ENCODE assay signal across 11 cellular contexts in genomic region chr12:15601210-15601800, GRCh38.
DNase-seq lines count a peak whose midpoint lies in the region; ATAC-seq and TF ChIP-seq lines count a peak whose summit lies in the region.
"Had no signal": no experiment of that assay in that cellular context is flagged by ENCODE, and none has a peak within 500 bp of the region (broad histone marks: within the 10 kb centered on the region; RNA-seq: fewer than 3 reads in every experiment).

No MANE protein-coding gene starts in this region.

- H3K14ac ChIP-seq in IMR-90 (replicated peaks; ENCODE audit: low read depth, low read length) = peak overlapping the region; percentile 84

- H3K23ac ChIP-seq in IMR-90 (ENCODE audit: low read depth, low read length) = no peak overlapping the region

- peak overlapping the region; percentile 44 for H2BK5ac ChIP-seq in IMR-90 (ENCODE audit: low read depth, low read length, poor library complexity, severe bottlenecking)

- no TSS peak for BruUV-seq in IMR-90 (replicated peaks; lab: Mats Ljungman, UMichigan)

- ATAC-seq in IMR-90 (ENCODE audit: low read depth) (peak; percentile 69), GM21529 (IDR thresholded peaks at IDR 0.05; ENCODE audit: unreplicated experiment) (no peak)

- H3K4me1 Mint-ChIP-seq in glutamatergic neuron (ENCODE audit: low read depth, unreplicated experiment) = no peaks in the 10 kb centered on the region

- H3K56ac ChIP-seq in IMR-90 (ENCODE audit: extremely low read depth, insufficient read depth, low read length) = no peak overlapping the region

- no peak for TF ChIP-seq CTCF in IMR-90 (conservative IDR thresholded peaks at IDR 0.05; ENCODE audit: low read depth, low read length)
- TF ChIP-seq CTCF in choroid plexus epithelial cell (conservative IDR thresholded peaks at IDR 0.05; ENCODE audit: low read depth, low read length) = no peak
- TF ChIP-seq CTCF in glutamatergic neuron (IDR thresholded peaks at IDR 0.05; ENCODE audit: partially characterized antibody, unreplicated experiment) = no peak

- no peak overlapping the region for H2AK9ac ChIP-seq in IMR-90 (replicated peaks; ENCODE audit: low read depth, low read length, poor library complexity)

- no peak overlapping the region for H3K4me3 Mint-ChIP-seq in glutamatergic neuron (ENCODE audit: unreplicated experiment)

- H3K27me3 Mint-ChIP-seq in glutamatergic neuron (ENCODE audit: unreplicated experiment) = no peaks in the 10 kb centered on the region

- peak overlapping the region; percentile 71; the same call in 2 of the 3 replicates for H2BK15ac ChIP-seq in IMR-90 (ENCODE audit: low read depth, low read length)

- H2BK20ac ChIP-seq in IMR-90 (ENCODE audit: low read depth, low read length) = peak overlapping the region; percentile 62

- H3K36me3 ChIP-seq in IMR-90 (ENCODE audit: control insufficient read depth, insufficient read depth, low read length) = no peaks in the 10 kb centered on the region

- H3K27ac Mint-ChIP-seq in glutamatergic neuron (ENCODE audit: unreplicated experiment) = no peak overlapping the region

- H3K18ac ChIP-seq in IMR-90 (ENCODE audit: low read depth, low read length) = no peak overlapping the region; the same call in 1 of the 2 replicates

- peaks cover 4% of the 10 kb centered on the region for H3K9me1 ChIP-seq in IMR-90 (ENCODE audit: insufficient read depth, low read length)

- H3K79me1 ChIP-seq in IMR-90 (ENCODE audit: low read depth in 1 of 2, low read length in 2 of 2) = no peaks in the 10 kb centered on the region

- DNase-seq in Daoy (ENCODE audit: low read depth) = peak; percentile 61
- DNase-seq in IMR-90 = peak; percentile 92
- DNase-seq in choroid plexus epithelial cell (ENCODE audit: low read depth) = peak; percentile 85
- peak; percentile 62 for DNase-seq in non-pigmented ciliary epithelial cell (ENCODE audit: low read depth)
- no peak for DNase-seq in OCI-M1 (lab: John Stamatoyannopoulos, UW)
- DNase-seq in glutamatergic neuron = no peak
- DNase-seq: KBM-7, NCI-H510A, posterior cingulate gyrus, T-helper 1 cell had no signal

- peaks cover 8% of the 10 kb centered on the region for H3K4me1 ChIP-seq in IMR-90 (ENCODE audit: control insufficient read depth, insufficient read depth, low read length)

- no peak overlapping the region for H3K9ac ChIP-seq in IMR-90 (ENCODE audit: low read depth, low read length)

- in situ Hi-C loops in IMR-90 (cut with MboI; ENCODE audit: low sequenced_read_pairs) = no loop called here

- H3K4me3 ChIP-seq in IMR-90 (ENCODE audit: insufficient read depth, low read depth, low read length) (no peak overlapping the region), choroid plexus epithelial cell (ENCODE audit: low read depth, low read length) (no peak overlapping the region)

- peak overlapping the region in 1 of 2 experiments; percentile 49; a peak in 2 of 4 replicates for H4K8ac ChIP-seq in IMR-90 (ENCODE audit: low read depth in 2 of 2, low read length in 2 of 2)

- H3K4ac ChIP-seq in IMR-90 (ENCODE audit: low read depth, low read length) = peak overlapping the region; percentile 73

- H4K5ac ChIP-seq in IMR-90 (ENCODE audit: low read depth, low read length) = no peak overlapping the region

- no peak overlapping the region for H3K27ac ChIP-seq in IMR-90 (ENCODE audit: insufficient read depth, low read length)

- no peaks in the 10 kb centered on the region for H3K9me3 ChIP-seq in IMR-90 (ENCODE audit: control insufficient read depth, insufficient read depth, low read length)

- CTCF ChIA-PET in IMR-90 (lab: Yijun Ruan, JAX) = no interaction called here

- peak overlapping the region; percentile 38; the same call in 1 of the 2 replicates for H4K91ac ChIP-seq in IMR-90 (ENCODE audit: insufficient read depth, low read depth, low read length)

- dilution Hi-C loops in IMR-90 (cut with HindIII; ENCODE audit: low sequenced_read_pairs, unreplicated experiment) = loop anchor here (25.0 kb wide), 1 partner anchor 236 kb away; no protein-coding TSS in a partner anchor

- H3K9me3 Mint-ChIP-seq in glutamatergic neuron (ENCODE audit: unreplicated experiment) = no peaks in the 10 kb centered on the region

- peak overlapping the region; percentile 80; the same call in 1 of the 2 replicates for H2AK5ac ChIP-seq in IMR-90 (ENCODE audit: low read depth, low read length)

- peak overlapping the region; percentile 17 for H2AFZ ChIP-seq in IMR-90 (replicated peaks; ENCODE audit: low read length, poor library complexity)

- TF ChIP-seq POLR2A in IMR-90 (IDR thresholded peaks at IDR 0.05; ENCODE audit: low read depth, low read length) = no peak

- H3K36me3 Mint-ChIP-seq in glutamatergic neuron (ENCODE audit: unreplicated experiment) = peaks cover 5% of the 10 kb centered on the region

- TF ChIP-seq RAD21 in IMR-90 (IDR thresholded peaks at IDR 0.05; ENCODE audit: low read length) = no peak

- H3K27me3 ChIP-seq in IMR-90 (ENCODE audit: control insufficient read depth, insufficient read depth, low read length) = no peaks in the 10 kb centered on the region

- POLR2A ChIA-PET in IMR-90 (lab: Charles Lee; ENCODE audit: unreplicated experiment) = interaction anchor here (0.6 kb wide), 1 partner anchor 15 kb away, joined by 4 read pairs; no protein-coding TSS in a partner anchor

- H4K20me1 ChIP-seq in IMR-90 (ENCODE audit: insufficient read depth, low read length) = no peaks in the 10 kb centered on the region

- H3K4me2 ChIP-seq in IMR-90 (ENCODE audit: low read depth, low read length) = no peak overlapping the region

- H2BK120ac ChIP-seq in IMR-90 (ENCODE audit: low read depth, low read length) = peak overlapping the region; percentile 49

- WGBS in IMR-90 (ENCODE audit: extremely low coverage in 2 of 2, insufficient read length in 1 of 2), 2 experiments = no CpG with 5 or more reads among the region's 1 CpG

- intact Hi-C loops in IMR-90 (cut with micrococcal nuclease) = no loop called here

TF ChIP-seq in IMR-90, 13 proteins besides CTCF, POLR2A, EP300 and RAD21:
- TF ChIP-seq MAZ (IDR thresholded peaks at IDR 0.05; ENCODE audit: borderline replicate concordance, low read depth, low read length) = no peak
- TF ChIP-seq FOS (IDR thresholded peaks at IDR 0.05; ENCODE audit: low read depth, low read length) = peak; percentile 75
- TF ChIP-seq CEBPB (IDR thresholded peaks at IDR 0.05; ENCODE audit: low read depth, low read length) = peak; percentile 94
- peak; percentile 53 for TF ChIP-seq MAFK (IDR thresholded peaks at IDR 0.05; ENCODE audit: low read depth, low read length)
TF ChIP-seq in IMR-90: peak in this region for 3.

Comparison
In these comparisons a context has a peak if more than half of its experiments do, and no peak if none do; other contexts are left out.
1. DNase-seq: peak in Daoy (single experiment), IMR-90 (single experiment), choroid plexus epithelial cell (single experiment) and non-pigmented ciliary epithelial cell (single experiment); none in OCI-M1 (single experiment) and glutamatergic neuron (single experiment).